ENCODE assay signal across 23 cellular contexts in the genomic region with DNA sequence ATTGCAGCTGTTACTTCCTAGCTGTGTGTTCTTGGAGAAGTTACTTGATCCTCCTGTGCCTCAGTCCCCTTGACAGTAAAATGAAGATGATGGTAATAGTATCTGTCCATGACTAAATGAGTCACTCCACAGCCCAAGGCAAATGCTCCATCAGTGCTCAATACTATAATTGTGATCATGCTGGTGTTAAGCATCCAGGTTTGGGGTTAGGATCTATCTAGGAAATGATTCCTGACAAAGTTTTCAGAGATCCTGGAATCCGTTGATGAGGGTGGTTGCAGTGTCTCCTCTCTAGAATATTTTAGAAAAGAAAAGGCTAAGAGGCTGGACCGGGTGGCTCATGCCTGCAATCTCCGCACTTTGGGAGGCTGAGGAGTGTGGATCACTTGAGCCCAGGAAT.
"Had no signal": no experiment of that assay in that cellular context is flagged by ENCODE, and none has a peak within 500 bp of the region (broad histone marks: within the 10 kb centered on the region; RNA-seq: fewer than 3 reads in every experiment).

No MANE protein-coding gene starts in this region.

- H3K4me3 ChIP-seq: cardiac muscle cell, lower lobe of right lung, mucosa of descending colon, pancreas, stomach, suprapubic skin, tibial nerve, vagina had no signal

- ATAC-seq: activated CD4-positive, CD25-positive, alpha-beta regulatory T cell treated with anti-CD3 and anti-CD28 coated beads, Interleukin-2, amount 50 U/mL, for 24 hours; activated T-cell treated with anti-CD3 and anti-CD28 coated beads, Interleukin-2, amount 50 U/mL, for 72 hours; foreskin keratinocyte; lower lobe of right lung; mucosa of descending colon; pancreas; right cardiac atrium; stimulated activated memory B cell treated with anti-CD40 and anti-IgM and Interleukin-4, amounts not matched to agents 10 μg/mL and 1 μg/mL and 100 μg/mL, for 72 hours had no signal

- H3K9me3 ChIP-seq: lower lobe of right lung, mucosa of descending colon, pancreas, stomach, suprapubic skin, tibial nerve, vagina had no signal

- H3K27ac ChIP-seq: cardiac muscle cell, foreskin keratinocyte, lower lobe of right lung, pancreas, stomach, suprapubic skin, tibial nerve, vagina, VCaP had no signal

- DNase-seq: activated CD8-positive, alpha-beta memory T cell treated with anti-CD3 and anti-CD28 coated beads, Interleukin-2, amount 50 U/mL, for 48 hours; activated effector memory CD4-positive, alpha-beta T cell treated with anti-CD3 and anti-CD28 coated beads, Interleukin-2, amount 50 U/mL, for 16 hours; activated naive CD4-positive, alpha-beta T cell treated with anti-CD3 and anti-CD28 coated beads, Interleukin-2, amount 10 ng/mL, durations not matched to agents 7 days and 5 days; activated T-cell treated with anti-CD3 and anti-CD28 coated beads, Interleukin-2, amount 50 U/mL, for 72 hours; amygdala; dermis blood vessel endothelial cell; effector CD8-positive, alpha-beta T cell; foreskin keratinocyte; kidney; lower lobe of right lung; mesendoderm; mucosa of descending colon; pancreas; right cardiac atrium; stimulated activated CD4-positive, alpha-beta T cell treated with anti-CD3 and anti-CD28 coated beads, Interleukin-2, amount 100 ng/mL, for 24 hours; stomach had no signal

- H3K36me3 ChIP-seq: cardiac muscle cell, lower lobe of right lung, pancreas, stomach, suprapubic skin, tibial nerve, vagina had no signal

- H3K4me1 ChIP-seq: pancreas had no signal

- H3K27me3 ChIP-seq: tibial nerve, vagina had no signal
